Comparison of ENCODE assay signal across 8 cellular contexts in genomic region chr9:41272879-41273548, GRCh38.
DNase-seq lines count a peak whose midpoint lies in the region; ATAC-seq and TF ChIP-seq lines count a peak whose summit lies in the region.
"Not testable (repeated sequence)": the region's sequence is repeated elsewhere in the genome, so short reads cannot be mapped to it uniquely, and the experiment has no call there.

No MANE protein-coding gene starts in this region.

- H2AK5ac ChIP-seq in neuronal stem cell (ENCODE audit: low read depth, low read length) = not testable (repeated sequence)

- H3K4me1 ChIP-seq in neuronal stem cell (ENCODE audit: control insufficient read depth in 2 of 2, insufficient read depth in 1 of 2, low read depth in 1 of 2, low read length in 2 of 2) = not testable (repeated sequence)

- H3K9me3 Mint-ChIP-seq in stimulated activated naive CD8-positive, alpha-beta T cell treated with anti-CD3 and anti-CD28 coated beads, Interleukin-15, amount 100 ng/mL, for 72 hours = not testable (repeated sequence)

- H3K18ac ChIP-seq in neuronal stem cell (ENCODE audit: low read length) = not testable (repeated sequence)

- not testable (repeated sequence) for H3K27ac Mint-ChIP-seq in stimulated activated naive CD8-positive, alpha-beta T cell treated with anti-CD3 and anti-CD28 coated beads, Interleukin-15, amount 100 ng/mL, for 72 hours

- not testable (repeated sequence) for H4K91ac ChIP-seq in neuronal stem cell (ENCODE audit: low read depth, low read length, poor library complexity)

- H3K4me2 ChIP-seq in neuronal stem cell (ENCODE audit: insufficient read depth, low read length, poor library complexity, severe bottlenecking) = peak overlapping the region; percentile 45

- not testable (repeated sequence) for H3K9me3 ChIP-seq in WERI-Rb-1 (ENCODE audit: severe bottlenecking); neuronal stem cell (replicated peaks in 1 of 2; ENCODE audit: control insufficient read depth in 2 of 2, insufficient read depth in 1 of 2, low read depth in 1 of 2, low read length in 2 of 2)

- H3K4me3 ChIP-seq in WERI-Rb-1 (ENCODE audit: low read depth, low read length) (peak overlapping the region; percentile 60), neuronal stem cell (ENCODE audit: low read length in 2 of 2) (peak overlapping the region; percentile 39 to 58)

- H3K36me3 ChIP-seq in WERI-Rb-1; neuronal stem cell (replicated peaks in 1 of 2; ENCODE audit: control insufficient read depth in 2 of 2, insufficient read depth in 2 of 2, low read length in 2 of 2): not testable (repeated sequence)

- intact Hi-C loops in cardiac septum (cut with DNase I) = not testable (repeated sequence)

- H2BK12ac ChIP-seq in neuronal stem cell (ENCODE audit: low read length) = not testable (repeated sequence)

- H3K4me3 Mint-ChIP-seq in stimulated activated naive CD8-positive, alpha-beta T cell treated with anti-CD3 and anti-CD28 coated beads, Interleukin-15, amount 100 ng/mL, for 72 hours = peak overlapping the region; percentile 9 to 55

- not testable (repeated sequence) for H2BK120ac ChIP-seq in neuronal stem cell (ENCODE audit: low read depth, low read length)

- peak overlapping the region; percentile 85 for H2AFZ ChIP-seq in neuronal stem cell (ENCODE audit: low read length)

- H3K23ac ChIP-seq in neuronal stem cell (ENCODE audit: low read depth, low read length, poor library complexity) = not testable (repeated sequence)

- not testable (repeated sequence) for H3K27me3 Mint-ChIP-seq in stimulated activated naive CD8-positive, alpha-beta T cell treated with anti-CD3 and anti-CD28 coated beads, Interleukin-15, amount 100 ng/mL, for 72 hours

- H2BK15ac ChIP-seq in neuronal stem cell (ENCODE audit: low read length) = not testable (repeated sequence)

- TF ChIP-seq CTCF in WERI-Rb-1 (IDR thresholded peaks at IDR 0.05; ENCODE audit: low read depth, low read length) = not testable (repeated sequence)

- in situ Hi-C loops in G401 (cut with HindIII; ENCODE audit: low sequenced_read_pairs) = not testable (repeated sequence)

- not testable (repeated sequence) for H3K27ac ChIP-seq in WERI-Rb-1; neuronal stem cell (replicated peaks; ENCODE audit: low read length)

- not testable (repeated sequence) for H2BK5ac ChIP-seq in neuronal stem cell (ENCODE audit: low read length)

- not testable (repeated sequence) for H3K79me1 ChIP-seq in neuronal stem cell (ENCODE audit: low read depth, low read length)

- not testable (repeated sequence) for H4K8ac ChIP-seq in neuronal stem cell (ENCODE audit: low read depth, low read length)

- ATAC-seq in GM21529 (IDR thresholded peaks at IDR 0.05; ENCODE audit: unreplicated experiment) = peak; percentile 35
- peak; percentile 30 for ATAC-seq in HG03432 (IDR thresholded peaks at IDR 0.05; ENCODE audit: unreplicated experiment)
- peak; percentile 21 for ATAC-seq in stimulated activated naive CD8-positive, alpha-beta T cell treated with anti-CD3 and anti-CD28 coated beads, Interleukin-15, amount 100 ng/mL, for 72 hours

- not testable (repeated sequence) for H3K27me3 ChIP-seq in WERI-Rb-1 (ENCODE audit: insufficient read depth, low read depth, severe bottlenecking)
- H3K27me3 ChIP-seq in neuronal stem cell (ENCODE audit: control insufficient read depth in 3 of 3, insufficient read depth in 3 of 3, low read depth in 1 of 3, low read length in 3 of 3) = peaks cover 0 to 11% (median 7%) of the 10 kb centered on the region in 3 experiments

- H3K4ac ChIP-seq in neuronal stem cell (ENCODE audit: low read length) = not testable (repeated sequence)

- WGBS in neuronal stem cell (ENCODE audit: extremely low coverage in 2 of 2, insufficient read length in 2 of 2, insufficient replicate concordance in 1 of 2), 2 donors = no CpG with 5 or more reads among the region's 49 CpGs

- not testable (repeated sequence) for H3K14ac ChIP-seq in neuronal stem cell (ENCODE audit: low read length)

- DNase-seq in G401 (ENCODE audit: low spot score) (peak; percentile 18), WERI-Rb-1 (peak; percentile 63), astrocyte of the hippocampus (ENCODE audit: low read depth, low spot score) (peak; percentile 3), cardiac septum (ENCODE audit: low spot score) (peak; percentile 84)
- DNase-seq in neuronal stem cell (ENCODE audit: low spot score) = not testable (repeated sequence)
- peak; percentile 55 to 56 for DNase-seq in stimulated activated naive CD8-positive, alpha-beta T cell treated with anti-CD3 and anti-CD28 coated beads, Interleukin-15, amount 100 ng/mL, for 72 hours

- not testable (repeated sequence) for H3K4me1 Mint-ChIP-seq in stimulated activated naive CD8-positive, alpha-beta T cell treated with anti-CD3 and anti-CD28 coated beads, Interleukin-15, amount 100 ng/mL, for 72 hours

- H3K9ac ChIP-seq in neuronal stem cell (ENCODE audit: low read depth, low read length, poor library complexity) = not testable (repeated sequence)
